8 cellular contexts compared by ENCODE assay signal in the genomic region with DNA sequence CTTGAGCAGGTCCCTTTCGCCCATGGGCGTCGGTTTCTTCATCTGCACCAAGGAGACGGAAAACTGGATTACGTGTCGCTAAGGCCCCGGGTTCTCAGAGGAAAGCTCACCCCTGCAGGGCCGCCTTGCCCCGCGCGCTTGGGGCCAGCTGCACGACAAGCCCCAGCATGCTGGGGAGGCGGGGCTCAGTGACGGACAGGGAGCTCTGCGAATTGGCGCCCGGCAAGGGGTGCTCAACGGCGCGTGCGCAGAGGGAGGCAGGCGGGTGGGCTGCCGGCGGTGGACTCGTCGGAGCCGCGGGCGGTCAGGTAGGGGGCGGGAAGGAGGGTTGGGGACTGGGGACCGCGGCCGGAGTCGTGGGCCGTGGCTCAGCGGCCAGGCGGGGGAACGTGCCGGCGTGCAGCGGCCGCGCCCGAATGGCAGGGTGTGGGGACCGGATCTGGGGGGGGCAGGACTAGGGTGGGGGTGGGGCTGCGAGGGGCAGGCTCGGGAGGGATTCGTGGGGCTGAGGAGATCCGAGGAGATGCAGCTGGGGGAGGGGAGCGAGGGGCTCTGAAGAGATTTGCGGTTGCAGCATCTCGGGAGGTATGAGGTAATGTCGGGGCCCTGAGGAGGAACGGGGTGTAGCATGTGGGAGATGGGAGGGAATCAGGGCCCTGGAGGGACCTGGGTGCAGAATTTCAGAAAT. TPM values are rescaled to one million over a fixed set of nuclear protein-coding genes. Genes with fewer than 3 reads are reported as not detected.
A peak's percentile ranks its signal among the peaks of the same experiment; 100 is the strongest.
DNase-seq lines count a peak whose midpoint lies in the region; FAIRE-seq and TF ChIP-seq lines count a peak whose summit lies in the region.

TSS of gene TRIM32 (plus strand) at position 232 of the 688 bp plus-strand sequence. CDS start 10,438 bp downstream, outside the sequence.

- no peak for TF ChIP-seq CTCF in Loucy (conservative IDR thresholded peaks at IDR 0.05; ENCODE audit: low read length)

- H3K4me1 ChIP-seq in Loucy (ENCODE audit: insufficient read depth, low read length, poor library complexity, severe bottlenecking) = peaks cover 50% of the 10 kb centered on the region
- H3K4me1 ChIP-seq in SJSA1 (replicated peaks) = peaks cover 41% of the 10 kb centered on the region
- peaks cover 18% of the 10 kb centered on the region for H3K4me1 ChIP-seq in neuron (ENCODE audit: insufficient read depth, low read length)
- peaks cover 5 to 36% (median 32%) of the 10 kb centered on the region in 5 donors for H3K4me1 ChIP-seq in subcutaneous abdominal adipose tissue (ENCODE audit: control insufficient read depth in 5 of 5, insufficient read depth in 5 of 5, low read length in 5 of 5)

- peaks cover 3% of the 10 kb centered on the region for H4K20me1 ChIP-seq in Loucy (ENCODE audit: insufficient read depth, low read length, poor library complexity, severe bottlenecking)

- H3F3A ChIP-seq in Loucy (ENCODE audit: low read depth) = no peaks in the 10 kb centered on the region

- DNase-seq in ELR (ENCODE audit: low read depth) (peak; percentile 89), H54 (ENCODE audit: insufficient read length, low spot score) (peak; percentile 98), SJSA1 (ENCODE audit: low read depth in 1 of 2, low spot score in 2 of 2) (peak; percentile 80 to 90), frontal cortex (ENCODE audit: low spot score in 2 of 2) (peak; percentile 90 to 91)
- DNase-seq in activated naive CD4-positive, alpha-beta T cell (lab: John Stamatoyannopoulos, UW) = peak; percentile 76 to 91 (median 90)

- H3K27me3 ChIP-seq in Loucy (ENCODE audit: insufficient read depth, low read length, poor library complexity, severe bottlenecking) (no peaks in the 10 kb centered on the region), SJSA1 (replicated peaks) (no peaks in the 10 kb centered on the region), neuron (ENCODE audit: insufficient read depth, low read length) (no peaks in the 10 kb centered on the region), subcutaneous abdominal adipose tissue (ENCODE audit: control insufficient read depth in 5 of 5, insufficient read depth in 4 of 5, low read length in 5 of 5) (no peaks in the 10 kb centered on the region)

- FAIRE-seq in H54 (lab: Jason Lieb, UNC) (peak; percentile 70), frontal cortex (lab: Jason Lieb, UNC) (no peak)

- peak within 1 kb of the TSS; percentile 76 for H2AFZ ChIP-seq in Loucy (ENCODE audit: low read length)
- H2AFZ ChIP-seq in neuron (ENCODE audit: low read depth, low read length) = peak within 1 kb of the TSS; percentile 73

- H3K4me3 ChIP-seq in Loucy (ENCODE audit: low read length, poor library complexity, severe bottlenecking) (peak within 1 kb of the TSS; percentile 95), SJSA1 (peak within 1 kb of the TSS; percentile 49), neuron (ENCODE audit: low read length) (peak within 1 kb of the TSS; percentile 67), subcutaneous abdominal adipose tissue (ENCODE audit: low read depth in 1 of 5, low read length in 5 of 5) (peak within 1 kb of the TSS; percentile 78 to 97 (median 91))

- no peaks in the 10 kb centered on the region for H3K36me3 ChIP-seq in Loucy (ENCODE audit: insufficient read depth, low read length)
- peaks cover 12% of the 10 kb centered on the region for H3K36me3 ChIP-seq in SJSA1
- no peaks in the 10 kb centered on the region for H3K36me3 ChIP-seq in neuron (ENCODE audit: insufficient read depth, low read length)
- H3K36me3 ChIP-seq in subcutaneous abdominal adipose tissue (ENCODE audit: control insufficient read depth in 5 of 5, insufficient read depth in 5 of 5, low read length in 5 of 5) = no peaks in the 10 kb centered on the region

- peaks cover 19% of the 10 kb centered on the region for H3K79me2 ChIP-seq in Loucy (ENCODE audit: insufficient read depth, low read length)

- H3K9ac ChIP-seq in Loucy (ENCODE audit: low read depth, low read length, poor library complexity, severe bottlenecking) = peak within 1 kb of the TSS; percentile 83
- peak within 1 kb of the TSS; percentile 69 to 90 (median 87) for H3K9ac ChIP-seq in subcutaneous abdominal adipose tissue (ENCODE audit: low read length in 5 of 5)

- no peaks in the 10 kb centered on the region for H3K9me2 ChIP-seq in Loucy (replicated peaks; ENCODE audit: low read depth, low read length)

- H3K9me3 ChIP-seq in Loucy (ENCODE audit: insufficient read depth, low read depth, low read length) (peaks cover 3% of the 10 kb centered on the region; the same call in 1 of the 2 replicates), SJSA1 (replicated peaks) (no peaks in the 10 kb centered on the region), neuron (ENCODE audit: low read length) (no peaks in the 10 kb centered on the region), subcutaneous abdominal adipose tissue (ENCODE audit: control insufficient read depth in 5 of 5, low read length in 5 of 5) (no peaks in the 10 kb centered on the region)

- peak within 1 kb of the TSS; percentile 95 for H3K4me2 ChIP-seq in Loucy (ENCODE audit: low read depth, low read length, poor library complexity, severe bottlenecking)

- peak; percentile 69; the same call in 1 of the 2 replicates for TF ChIP-seq POLR2A in H54 (IDR thresholded peaks at IDR 0.05; ENCODE audit: low read depth, low read length)

- H3K27ac ChIP-seq in SJSA1 (peak within 1 kb of the TSS; percentile 52; the same call in 1 of the 2 replicates), subcutaneous abdominal adipose tissue (ENCODE audit: low read depth, low read length) (peak within 1 kb of the TSS; percentile 52)

RNA-seq across cellular contexts. Expression of gene TRIM32, which starts in this region (rescaled TPM):
- total RNA-seq in SJSA1 (2014; rRNA removed; shearing (Covaris generic)) = 18.5 and 19.5 TPM in 2 replicates
- 19.6 TPM for total RNA-seq in frontal cortex

Comparison
In these comparisons a context has a peak if more than half of its experiments do, and no peak if none do; other contexts are left out.
1. Peak in every context shown above with its lines: DNase-seq, H3K4me3 ChIP-seq and H3K27ac ChIP-seq.